Comparison of ENCODE assay signal across 14 cellular contexts in the genomic region with DNA sequence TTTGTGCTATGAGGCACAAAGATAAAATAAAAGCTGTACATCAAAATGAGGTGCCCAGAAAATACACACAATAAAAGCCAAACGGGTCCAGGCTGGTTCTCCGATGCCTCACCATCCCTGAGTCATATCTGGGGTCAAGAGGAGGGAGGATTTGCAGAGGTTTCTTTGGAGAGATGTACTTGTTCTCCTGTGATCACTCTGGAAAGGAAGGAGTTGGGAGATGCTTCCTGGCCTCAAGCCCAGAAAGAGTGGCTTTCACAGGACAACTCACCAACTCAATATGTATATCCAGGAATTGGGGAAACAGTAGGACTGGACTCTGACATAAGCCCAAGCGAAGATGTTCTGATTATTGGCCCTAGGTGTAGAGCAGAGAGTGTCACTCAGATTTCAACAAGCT. TPM values are rescaled to one million over a fixed set of nuclear protein-coding genes. Genes with fewer than 3 reads are reported as not detected.
DNase-seq lines count a peak whose midpoint lies in the region; ATAC-seq and TF ChIP-seq lines count a peak whose summit lies in the region.
"Had no signal": no experiment of that assay in that cellular context is flagged by ENCODE, and none has a peak within 500 bp of the region (broad histone marks: within the 10 kb centered on the region; RNA-seq: fewer than 3 reads in every experiment).

No MANE protein-coding gene starts in this region.

- ATAC-seq in left lung (peak; percentile 29), GM21825 (IDR thresholded peaks at IDR 0.05; ENCODE audit: unreplicated experiment) (no peak)
- ATAC-seq: stimulated activated naive CD8-positive, alpha-beta T cell treated with anti-CD3 and anti-CD28 coated beads, Interleukin-15, amount 100 ng/mL, for 72 hours had no signal

- no peaks in the 10 kb centered on the region for H3K27me3 ChIP-seq in left lung
- H3K27me3 ChIP-seq: SJCRH30 had no signal

- no peak overlapping the region for H3K27ac ChIP-seq in left lung
- H3K27ac ChIP-seq: SJCRH30 had no signal

- no peak for TF ChIP-seq CTCF in cardiac fibroblast (IDR thresholded peaks at IDR 0.05; ENCODE audit: low read depth, low read length)
- TF ChIP-seq CTCF in left lung (IDR thresholded peaks at IDR 0.05) = no peak

- no peak overlapping the region for H3K4me3 ChIP-seq in cardiac fibroblast (replicated peaks in 1 of 2; ENCODE audit: low read depth in 2 of 2, low read length in 2 of 2)
- H3K4me3 ChIP-seq in left lung = no peak overlapping the region
- H3K4me3 ChIP-seq: SJCRH30 had no signal

- H3K36me3 ChIP-seq in left lung = no peaks in the 10 kb centered on the region
- H3K36me3 ChIP-seq: SJCRH30 had no signal

- H3K9me3 ChIP-seq in left lung = no peaks in the 10 kb centered on the region
- H3K9me3 ChIP-seq: Caco-2, SJCRH30 had no signal

- no peaks in the 10 kb centered on the region for H3K4me1 ChIP-seq in left lung

- intact Hi-C loops in left lung (cut with DNase I) = no loop called here

- DNase-seq in AG20443 (ENCODE audit: low spot score) (peak; percentile 82), HT1080 (ENCODE audit: low read depth) (peak; percentile 99), cardiac fibroblast (ENCODE audit: low read depth in 2 of 2) (peak; percentile 47 to 85), left lung (no peak), MV-4-11 (lab: John Stamatoyannopoulos, UW) (no peak), DMS114 treated with DMSO at 0.1 percent for 48 hours (lab: John Stamatoyannopoulos, UW; ENCODE audit: unreplicated experiment) (no peak)
- DNase-seq in effector CD8-positive, alpha-beta T cell (lab: John Stamatoyannopoulos, UW) = no peak
- DNase-seq: activated CD4-positive, alpha-beta T cell treated with anti-CD3 and anti-CD28 coated beads for 4 hours; activated gamma-delta T cell; Caco-2; NCI-H2171 treated with DMSO at 0.1 percent for 48 hours; stimulated activated naive CD8-positive, alpha-beta T cell treated with anti-CD3 and anti-CD28 coated beads, Interleukin-15, amount 100 ng/mL, for 72 hours had no signal

RNA-seq across cellular contexts. Expression of gene DIPK1A, which starts 51.9 kb away (rescaled TPM):
- 2.3 and 2.9 TPM in 2 replicates for total RNA-seq in HT1080 (2014; rRNA removed; shearing (Covaris generic))
- 4.2 and 5.3 TPM in 2 replicates for polyA plus RNA-seq in HT1080 (2015; cell fraction: cytosol; rRNA removed)
- polyA plus RNA-seq in HT1080 (2015; cell fraction: nucleus; rRNA removed) = 3.4 and 3.5 TPM in 2 replicates
- total RNA-seq in left lung = 10 to 100 TPM in 1 of 2 donors, 1 to 10 TPM in 1; 6.8 to 10.8 TPM

Comparison
In these comparisons a context has a peak if more than half of its experiments do, and no peak if none do; other contexts are left out.
1. DNase-seq: peak in AG20443 (single experiment), HT1080 (single experiment) and cardiac fibroblast (2 of 2); none in left lung (0 of 2), MV-4-11 (single experiment), effector CD8-positive, alpha-beta T cell (single experiment) and DMS114 treated with DMSO at 0.1 percent for 48 hours (single experiment).